Comparison of ENCODE assay signal across 22 cellular contexts in the genomic region with DNA sequence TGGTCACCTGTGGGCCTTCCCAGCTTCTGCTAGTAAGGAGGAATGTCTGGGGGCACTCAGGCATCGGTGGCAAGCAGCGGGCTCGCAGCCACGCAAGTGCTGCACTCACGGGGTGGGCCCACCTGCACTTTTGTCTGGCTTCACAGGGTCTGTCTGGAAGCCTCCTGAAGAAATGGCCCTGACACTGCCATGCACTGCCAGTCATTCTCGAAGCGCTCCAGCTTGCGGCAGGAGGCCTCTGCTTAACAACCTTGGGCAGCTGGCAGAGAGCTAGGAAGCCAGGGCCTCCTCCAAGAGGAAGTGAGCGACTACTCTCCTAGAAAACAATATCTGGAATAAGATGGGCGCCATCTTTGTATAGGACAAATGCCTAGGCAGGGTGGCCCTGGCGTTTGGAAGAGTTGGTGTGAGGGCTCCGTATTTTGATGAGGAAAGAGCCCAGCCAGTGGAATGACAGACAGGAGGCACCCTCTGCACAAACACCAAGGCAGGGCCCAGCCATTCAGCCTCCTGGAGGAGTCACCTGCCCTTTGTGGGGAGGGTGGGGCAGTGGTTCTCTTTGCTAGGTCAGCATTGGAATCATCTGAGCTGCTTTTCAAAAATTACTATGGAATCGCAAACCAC.
"Had no signal": no experiment of that assay in that cellular context is flagged by ENCODE, and none has a peak within 500 bp of the region (broad histone marks: within the 10 kb centered on the region; RNA-seq: fewer than 3 reads in every experiment).

No MANE protein-coding gene starts in this region.

- H3K4me2 ChIP-seq: KMS-11 had no signal

- H3K4me3 ChIP-seq: K562, SJSA1, SK-N-MC had no signal

- H3K36me3 ChIP-seq: SJSA1 had no signal

- ATAC-seq: K562 had no signal

- H3K4me1 ChIP-seq: SJSA1 had no signal

- DNase-seq: Kasumi-1, MM.1S, NCI-H1092 treated with DMSO at 0.1 percent for 48 hours, NCI-H1436, NCI-H187, NCI-H2029, NCI-H2081 treated with DMSO at 0.1 percent for 48 hours, NCI-H2171, NCI-H226, NCI-H446, NCI-H510A, NCI-H524 treated with DMSO at 0.1 percent for 48 hours, NCI-H774, Right ventricle myocardium superior, RPMI8226, SIG-M5 had no signal

- H3K9ac ChIP-seq: KMS-11 had no signal

- H3K27ac ChIP-seq: HL-60, KMS-11, SJSA1, SK-N-MC had no signal

- H3K9me3 ChIP-seq: SJSA1 had no signal

- H3K27me3 ChIP-seq: SJSA1 had no signal

- H3K27ac Mint-ChIP-seq: IgD-negative memory B cell had no signal

- H3K9me3 Mint-ChIP-seq: IgD-negative memory B cell had no signal
